33 cellular contexts compared by ENCODE assay signal in the genomic region with DNA sequence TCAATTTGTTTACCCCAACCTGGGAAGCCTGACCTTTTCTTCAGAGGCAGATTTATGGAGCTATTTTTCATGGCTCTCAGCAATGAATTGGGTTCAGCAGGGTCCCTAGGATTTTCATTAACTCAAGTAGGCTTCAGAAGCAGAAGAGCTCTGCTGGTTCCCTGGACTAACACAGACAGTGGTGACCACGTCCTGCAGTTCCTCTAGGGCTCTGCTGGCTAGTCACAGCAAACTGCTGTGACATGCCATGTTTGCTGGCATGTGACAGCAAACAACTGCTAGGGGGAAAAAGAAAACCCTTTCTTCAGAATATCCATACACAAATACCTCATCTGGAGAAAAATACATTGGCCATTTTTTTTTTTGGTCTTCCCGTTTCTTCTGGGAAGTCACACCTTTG. TPM values are rescaled to one million over a fixed set of nuclear protein-coding genes. Genes with fewer than 3 reads are reported as not detected.
"Had no signal": no experiment of that assay in that cellular context is flagged by ENCODE, and none has a peak within 500 bp of the region (broad histone marks: within the 10 kb centered on the region; RNA-seq: fewer than 3 reads in every experiment).

No MANE protein-coding gene starts in this region.

- H3K4me3 ChIP-seq: adrenal gland, MG63, SJCRH30, SK-N-MC had no signal

- H3K9me3 Mint-ChIP-seq: activated CD4-positive, alpha-beta memory T cell treated with anti-CD3 and anti-CD28 coated beads for 36 hours; activated naive CD4-positive, alpha-beta T cell treated with anti-CD3 and anti-CD28 coated beads for 36 hours; activated naive CD4-positive, alpha-beta T cell treated with anti-CD3 and anti-CD28 coated beads, Interleukin-2, amount 50 U/mL, for 72 hours; activated T-cell treated with anti-CD3 and anti-CD28 coated beads, Interleukin-2, amount 50 U/mL, for 4 hours; activated T-helper 1 cell treated with anti-CD3 and anti-CD28 coated beads, Interleukin-12 subunit alpha, Interleukin-12 subunit beta, Interleukin-2, Interleukin-4 antibody, amounts not matched to agents 30 ng/mL and 10 ng/mL and 1 ng/mL, durations not matched to agents 14 hours and 24 hours and 36 hours; brain; WTC11 had no signal

- DNase-seq: activated CD4-positive, alpha-beta memory T cell treated with anti-CD3 and anti-CD28 coated beads for 36 hours; activated CD4-positive, alpha-beta T cell treated with anti-CD3 and anti-CD28 coated beads for 4 hours; activated CD4-positive, alpha-beta T cell treated with anti-CD3 and anti-CD28 coated beads, Interleukin-2, amount 50 U/mL, for 1 hour; activated CD8-positive, alpha-beta memory T cell treated with anti-CD3 and anti-CD28 coated beads, Interleukin-2, amount 50 U/mL, for 4 hours; activated gamma-delta T cell treated with Interleukin-2 at 50 U/mL for 16 hours; activated naive CD4-positive, alpha-beta T cell treated with anti-CD3 and anti-CD28 coated beads for 36 hours; activated T-cell treated with anti-CD3 and anti-CD28 coated beads for 4 hours; activated T-cell treated with anti-CD3 and anti-CD28 coated beads, Interleukin-2, amount 50 U/mL, for 4 hours; anterior cingulate cortex; central memory CD4-positive, alpha-beta T cell; MG63; NCI-H1092; NCI-H1436 treated with DMSO at 0.1 percent for 48 hours; NCI-H187; NCI-H2029 treated with DMSO at 0.1 percent for 48 hours; NCI-H2107; NCI-H2171; NCI-H510A; NCI-H526 treated with DMSO at 0.1 percent for 48 hours; NCI-H774; SHP77; SJCRH30; T1000 had no signal

- ATAC-seq: activated CD4-positive, CD25-positive, alpha-beta regulatory T cell treated with anti-CD3 and anti-CD28 coated beads, Interleukin-2, amount 50 U/mL, for 24 hours; activated naive CD4-positive, alpha-beta T cell treated with anti-CD3 and anti-CD28 coated beads, Interleukin-2, amount 50 U/mL, for 72 hours; activated T-cell treated with anti-CD3 and anti-CD28 coated beads, Interleukin-2, amount 50 U/mL, for 4 hours; Panc1; WTC11 had no signal

- H3K9me3 ChIP-seq: adrenal gland, MG63, SJCRH30 had no signal

- H3K36me3 ChIP-seq: adrenal gland, MG63, SJCRH30 had no signal

- H3K4me3 Mint-ChIP-seq: activated CD4-positive, alpha-beta memory T cell treated with anti-CD3 and anti-CD28 coated beads for 36 hours; activated naive CD4-positive, alpha-beta T cell treated with anti-CD3 and anti-CD28 coated beads for 36 hours; activated T-cell treated with anti-CD3 and anti-CD28 coated beads, Interleukin-2, amount 50 U/mL, for 4 hours; activated T-helper 1 cell treated with anti-CD3 and anti-CD28 coated beads, Interleukin-12 subunit alpha, Interleukin-12 subunit beta, Interleukin-2, Interleukin-4 antibody, amounts not matched to agents 30 ng/mL and 10 ng/mL and 1 ng/mL, durations not matched to agents 14 hours and 24 hours and 36 hours; brain; WTC11 had no signal

- H3K36me3 Mint-ChIP-seq: activated CD4-positive, alpha-beta memory T cell treated with anti-CD3 and anti-CD28 coated beads for 36 hours; activated naive CD4-positive, alpha-beta T cell treated with anti-CD3 and anti-CD28 coated beads, Interleukin-2, amount 50 U/mL, for 72 hours; brain; WTC11 had no signal

- H3K27ac Mint-ChIP-seq: activated CD4-positive, alpha-beta memory T cell treated with anti-CD3 and anti-CD28 coated beads for 36 hours; activated naive CD4-positive, alpha-beta T cell treated with anti-CD3 and anti-CD28 coated beads for 36 hours; activated naive CD4-positive, alpha-beta T cell treated with anti-CD3 and anti-CD28 coated beads, Interleukin-2, amount 50 U/mL, for 72 hours; activated T-helper 1 cell treated with anti-CD3 and anti-CD28 coated beads, Interleukin-12 subunit alpha, Interleukin-12 subunit beta, Interleukin-2, Interleukin-4 antibody, amounts not matched to agents 30 ng/mL and 10 ng/mL and 1 ng/mL, durations not matched to agents 14 hours and 24 hours and 36 hours; brain; WTC11 had no signal

- H3K4me1 ChIP-seq: SJCRH30 had no signal

- FAIRE-seq: bronchial epithelial cell had no signal

- H3K27me3 ChIP-seq: adrenal gland, MG63, SJCRH30 had no signal

- H3K27ac ChIP-seq: adrenal gland, SJCRH30, SK-N-MC had no signal

RNA-seq across cellular contexts. Expression of gene BAMBI, which starts 13.2 kb away (rescaled TPM):
- total RNA-seq: T-helper 1 cell treated with Interleukin-12 subunit alpha and Interleukin-12 subunit beta and Interleukin-4 antibody, amounts not matched to agents 30 ng/mL and 1 ng/mL, for 36 hours had no signal
